Comparison of ENCODE assay signal across 20 cellular contexts in the genomic region with DNA sequence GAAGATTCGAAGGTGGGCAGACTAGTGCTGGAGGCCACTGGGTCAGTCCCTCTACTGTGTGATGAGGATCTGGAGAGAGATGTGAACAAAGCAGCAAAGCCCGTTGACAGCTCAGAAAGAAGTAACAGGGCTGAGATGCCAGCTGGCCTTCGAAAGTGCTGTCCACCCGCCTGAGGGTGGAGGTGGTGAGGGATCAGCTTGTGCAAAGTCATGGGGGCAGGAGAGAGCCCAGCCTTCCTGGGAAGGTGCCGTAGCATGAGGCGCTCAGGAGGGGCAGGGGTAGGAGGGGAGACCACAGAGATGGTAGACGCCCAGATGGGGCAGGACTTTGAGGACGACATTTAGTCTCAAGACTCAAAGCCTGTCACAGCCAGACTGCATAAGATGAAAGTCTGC. TPM values are rescaled to one million over a fixed set of nuclear protein-coding genes. Genes with fewer than 3 reads are reported as not detected.
DNase-seq lines count a peak whose midpoint lies in the region; ATAC-seq lines count a peak whose summit lies in the region.
"Had no signal": no experiment of that assay in that cellular context is flagged by ENCODE, and none has a peak within 500 bp of the region (broad histone marks: within the 10 kb centered on the region; RNA-seq: fewer than 3 reads in every experiment).

No MANE protein-coding gene starts in this region.

- H3K4me3 Mint-ChIP-seq in activated naive CD8-positive, alpha-beta T cell treated with anti-CD3 and anti-CD28 coated beads, Interleukin-2, amount 50 U/mL, for 24 hours = no peak overlapping the region
- H3K4me3 Mint-ChIP-seq: H9, immature natural killer cell had no signal

- H3K36me3 Mint-ChIP-seq in activated naive CD8-positive, alpha-beta T cell treated with anti-CD3 and anti-CD28 coated beads, Interleukin-2, amount 50 U/mL, for 24 hours (ENCODE audit: low read depth) = peaks cover 45% of the 10 kb centered on the region

- no peaks in the 10 kb centered on the region for H3K9me3 ChIP-seq in skeletal muscle tissue (ENCODE audit: control insufficient read depth in 3 of 3, low read length in 3 of 3)
- H3K9me3 ChIP-seq: adrenal gland, vagina had no signal

- H3K36me3 ChIP-seq in skeletal muscle tissue (ENCODE audit: control insufficient read depth in 3 of 3, insufficient read depth in 3 of 3, low read length in 3 of 3) = peaks cover 0 to 3% (median 0%) of the 10 kb centered on the region in 3 donors
- H3K36me3 ChIP-seq: vagina had no signal

- H3K27ac Mint-ChIP-seq in activated naive CD8-positive, alpha-beta T cell treated with anti-CD3 and anti-CD28 coated beads, Interleukin-2, amount 50 U/mL, for 24 hours = peak overlapping the region; percentile 29

- peak; percentile 21 for DNase-seq in D341Med (ENCODE audit: low spot score)
- DNase-seq in activated naive CD8-positive, alpha-beta T cell treated with anti-CD3 and anti-CD28 coated beads, Interleukin-2, amount 50 U/mL, for 24 hours = no peak
- DNase-seq in left lobe of liver (ENCODE audit: low spot score) = no peak
- DNase-seq: activated CD4-positive, alpha-beta T cell treated with anti-CD3 and anti-CD28 coated beads for 1 hour; activated CD8-positive, alpha-beta memory T cell treated with anti-CD3 and anti-CD28 coated beads, Interleukin-2, amount 50 U/mL, for 48 hours; cerebellar nuclear complex; DND-41; H9; immature natural killer cell; NCI-H2107; NCI-H748 treated with DMSO at 0.1 percent for 48 hours; stimulated activated CD4-positive, alpha-beta T cell treated with anti-CD3 and anti-CD28 coated beads, Interleukin-4, amount 100 ng/mL, for 24 hours; T-helper 2 cell had no signal

- H3K9ac ChIP-seq in skeletal muscle tissue (ENCODE audit: low read depth in 1 of 3, low read length in 3 of 3) = peak overlapping the region in 1 of 3 donors; percentile 62

- peaks cover 58% of the 10 kb centered on the region for H3K4me1 Mint-ChIP-seq in activated naive CD8-positive, alpha-beta T cell treated with anti-CD3 and anti-CD28 coated beads, Interleukin-2, amount 50 U/mL, for 24 hours

- H3K27me3 ChIP-seq in skeletal muscle tissue (ENCODE audit: control insufficient read depth in 3 of 3, insufficient read depth in 3 of 3, low read length in 3 of 3) = no peaks in the 10 kb centered on the region
- H3K27me3 ChIP-seq: adrenal gland, vagina had no signal

- no peak for ATAC-seq in activated naive CD8-positive, alpha-beta T cell treated with anti-CD3 and anti-CD28 coated beads, Interleukin-2, amount 50 U/mL, for 24 hours
- peak; percentile 25 for ATAC-seq in left lobe of liver
- no peak for ATAC-seq in HG02623 (IDR thresholded peaks at IDR 0.05; ENCODE audit: unreplicated experiment)
- ATAC-seq in HG02840 (IDR thresholded peaks at IDR 0.05; ENCODE audit: low FRiP score, unreplicated experiment) = no peak
- ATAC-seq in GM19351 (IDR thresholded peaks at IDR 0.05; ENCODE audit: unreplicated experiment) = no peak

- no peaks in the 10 kb centered on the region for H3K9me3 Mint-ChIP-seq in activated naive CD8-positive, alpha-beta T cell treated with anti-CD3 and anti-CD28 coated beads, Interleukin-2, amount 50 U/mL, for 24 hours
- H3K9me3 Mint-ChIP-seq: H9, immature natural killer cell had no signal

- H3K27me3 Mint-ChIP-seq in activated naive CD8-positive, alpha-beta T cell treated with anti-CD3 and anti-CD28 coated beads, Interleukin-2, amount 50 U/mL, for 24 hours = no peaks in the 10 kb centered on the region

- peaks cover 39 to 51% (median 42%) of the 10 kb centered on the region in 3 donors for H3K4me1 ChIP-seq in skeletal muscle tissue (ENCODE audit: control insufficient read depth in 3 of 3, insufficient read depth in 3 of 3, low read length in 3 of 3)

- no peak overlapping the region for H3K4me3 ChIP-seq in skeletal muscle tissue (ENCODE audit: low read length in 3 of 3)
- H3K4me3 ChIP-seq: adrenal gland, vagina had no signal

- peak overlapping the region; percentile 4 for H3K27ac ChIP-seq in skeletal muscle tissue (ENCODE audit: low read depth, low read length)
- H3K27ac ChIP-seq: RWPE1, vagina had no signal

RNA-seq across cellular contexts. Expression of a gene that starts 19.7 kb away (rescaled TPM):
- total RNA-seq in left lobe of liver (29.3 TPM), skeletal muscle tissue (40.2 TPM)
